In genomic region chr2:111176867-111177266, GRCh38 we compare ENCODE assay signal across 14 cellular contexts.
"Had no signal": no experiment of that assay in that cellular context is flagged by ENCODE, and none has a peak within 500 bp of the region (broad histone marks: within the 10 kb centered on the region; RNA-seq: fewer than 3 reads in every experiment).

No MANE protein-coding gene starts in this region.

- H3K36me3 Mint-ChIP-seq: mesothelial cell of epicardium; stimulated activated memory B cell treated with anti-CD40 and anti-IgM and Interleukin-4, amounts not matched to agents 10 μg/mL and 1 μg/mL and 100 μg/mL, for 72 hours had no signal

- H3K27ac ChIP-seq: gastrocnemius medialis, heart right ventricle, right atrium auricular region, tibial nerve, VCaP had no signal

- H3K4me1 ChIP-seq: gastrocnemius medialis, right atrium auricular region, tibial nerve had no signal

- H3K27me3 ChIP-seq: gastrocnemius medialis, heart right ventricle, right atrium auricular region, tibial nerve had no signal

- DNase-seq: activated CD8-positive, alpha-beta T cell treated with anti-CD3 and anti-CD28 coated beads for 36 hours; activated naive CD4-positive, alpha-beta T cell treated with Interleukin-2 at 50 U/mL for 16 hours; central memory CD4-positive, alpha-beta T cell; cortex of kidney; effector CD8-positive, alpha-beta T cell; gastrocnemius medialis; heart right ventricle; posterior cingulate gyrus; small intestine had no signal

- H3K9me3 Mint-ChIP-seq: activated CD8-positive, alpha-beta T cell treated with anti-CD3 and anti-CD28 coated beads for 36 hours; mesothelial cell of epicardium; stimulated activated memory B cell treated with anti-CD40 and anti-IgM and Interleukin-4, amounts not matched to agents 10 μg/mL and 1 μg/mL and 100 μg/mL, for 72 hours had no signal

- H3K4me3 Mint-ChIP-seq: activated CD8-positive, alpha-beta T cell treated with anti-CD3 and anti-CD28 coated beads for 36 hours; mesothelial cell of epicardium; stimulated activated memory B cell treated with anti-CD40 and anti-IgM and Interleukin-4, amounts not matched to agents 10 μg/mL and 1 μg/mL and 100 μg/mL, for 72 hours had no signal

- H3K9me3 ChIP-seq: gastrocnemius medialis, heart right ventricle, right atrium auricular region, tibial nerve had no signal

- H3K36me3 ChIP-seq: gastrocnemius medialis, heart right ventricle, right atrium auricular region, tibial nerve had no signal

- ATAC-seq: activated CD8-positive, alpha-beta T cell treated with anti-CD3 and anti-CD28 coated beads for 36 hours; gastrocnemius medialis; stimulated activated memory B cell treated with anti-CD40 and anti-IgM and Interleukin-4, amounts not matched to agents 10 μg/mL and 1 μg/mL and 100 μg/mL, for 72 hours had no signal

- H3K27ac Mint-ChIP-seq: activated CD8-positive, alpha-beta T cell treated with anti-CD3 and anti-CD28 coated beads for 36 hours; mesothelial cell of epicardium; stimulated activated memory B cell treated with anti-CD40 and anti-IgM and Interleukin-4, amounts not matched to agents 10 μg/mL and 1 μg/mL and 100 μg/mL, for 72 hours had no signal

- H3K4me3 ChIP-seq: gastrocnemius medialis, heart right ventricle, right atrium auricular region, tibial nerve had no signal

- H3K4me1 Mint-ChIP-seq: stimulated activated memory B cell treated with anti-CD40 and anti-IgM and Interleukin-4, amounts not matched to agents 10 μg/mL and 1 μg/mL and 100 μg/mL, for 72 hours had no signal
